Comparison of ENCODE assay signal across 10 cellular contexts in the genomic region with DNA sequence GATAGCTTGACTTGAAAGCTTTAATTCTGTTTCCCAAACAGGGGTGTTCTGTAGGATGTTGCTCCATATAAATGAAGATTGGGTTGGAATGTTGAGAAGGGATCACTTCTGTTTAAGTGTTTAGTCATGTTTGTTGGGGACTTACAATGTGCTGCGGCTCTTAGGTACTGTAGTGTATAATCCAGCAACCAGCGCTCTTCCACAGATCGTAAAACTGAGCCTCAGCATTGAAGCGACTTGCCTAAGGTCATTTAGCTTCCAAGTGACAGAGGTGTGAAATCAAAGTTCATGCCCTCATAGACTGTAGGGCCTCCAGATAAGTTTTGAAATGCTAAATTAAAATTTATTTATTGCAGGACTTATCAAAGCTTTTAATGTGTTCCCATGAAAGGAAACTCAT. TPM values are rescaled to one million over a fixed set of nuclear protein-coding genes. Genes with fewer than 3 reads are reported as not detected.
DNase-seq lines count a peak whose midpoint lies in the region; ATAC-seq and TF ChIP-seq lines count a peak whose summit lies in the region.
"Had no signal": no experiment of that assay in that cellular context is flagged by ENCODE, and none has a peak within 500 bp of the region (broad histone marks: within the 10 kb centered on the region; RNA-seq: fewer than 3 reads in every experiment).

No MANE protein-coding gene starts in this region.

- H3K9me3 ChIP-seq in PC-3 (ENCODE audit: low read length) (no peaks in the 10 kb centered on the region), fibroblast of lung (ENCODE audit: control insufficient read depth, insufficient read depth, low read depth, low read length) (no peaks in the 10 kb centered on the region), skeletal muscle tissue (ENCODE audit: control insufficient read depth in 3 of 3, low read length in 3 of 3) (no peaks in the 10 kb centered on the region), spleen (no peaks in the 10 kb centered on the region)
- H3K9me3 ChIP-seq: SJSA1, tibial nerve had no signal

- H2AFZ ChIP-seq in PC-3 (ENCODE audit: low read length) (no peak overlapping the region), fibroblast of lung (ENCODE audit: low read length) (no peak overlapping the region)

- H3K9ac ChIP-seq in PC-3 (ENCODE audit: low read length) (peak overlapping the region; percentile 93), fibroblast of lung (ENCODE audit: insufficient read depth, low read length) (no peak overlapping the region), skeletal muscle tissue (ENCODE audit: low read depth in 1 of 3, low read length in 3 of 3) (peak overlapping the region; percentile 89 to 96 (median 95))

- no peak overlapping the region for H3K27ac ChIP-seq in PC-3 (ENCODE audit: low read length)
- H3K27ac ChIP-seq in fibroblast of lung (ENCODE audit: insufficient read depth, low read length): no peak overlapping the region
- peak overlapping the region; percentile 96 for H3K27ac ChIP-seq in skeletal muscle tissue (ENCODE audit: low read depth, low read length)
- H3K27ac ChIP-seq in spleen: no peak overlapping the region
- H3K27ac ChIP-seq: SJSA1 had no signal

- H3K4me3 ChIP-seq in PC-3 (ENCODE audit: low read length) (peak overlapping the region; percentile 78), fibroblast of lung (replicated peaks in 1 of 4; ENCODE audit: control extremely low read depth in 1 of 4, insufficient read depth in 1 of 4, low read depth in 3 of 4, low read length in 4 of 4) (peak overlapping the region; percentile 87 to 96 (median 92)), skeletal muscle tissue (ENCODE audit: low read length in 3 of 3) (peak overlapping the region; percentile 88 to 94 (median 88)), spleen (peak overlapping the region in 2 of 8 donors; percentile 80 to 86)

- peaks cover 15% of the 10 kb centered on the region for H3K27me3 Mint-ChIP-seq in activated CD4-positive, alpha-beta T cell treated with anti-CD3 and anti-CD28 coated beads, Interleukin-2, amount 10 ng/mL, durations not matched to agents 7 days and 5 days
- peaks cover 9 to 23% (median 17%) of the 10 kb centered on the region in 3 donors for H3K27me3 Mint-ChIP-seq in CD14-positive monocyte (ENCODE audit: low read depth in 3 of 3)

- no peaks in the 10 kb centered on the region for H3K27me3 ChIP-seq in PC-3 (ENCODE audit: low read length)
- no peaks in the 10 kb centered on the region for H3K27me3 ChIP-seq in fibroblast of lung (ENCODE audit: control insufficient read depth, insufficient read depth, low read length)
- H3K27me3 ChIP-seq in skeletal muscle tissue (ENCODE audit: control insufficient read depth in 3 of 3, insufficient read depth in 3 of 3, low read length in 3 of 3): peaks cover 2 to 5% (median 5%) of the 10 kb centered on the region in 3 donors
- H3K27me3 ChIP-seq in spleen (replicated peaks in 1 of 7): peaks cover 0 to 25% (median 4%) of the 10 kb centered on the region in 7 donors
- H3K27me3 ChIP-seq: SJSA1 had no signal

- no peak for DNase-seq in activated CD4-positive, alpha-beta T cell treated with anti-CD3 and anti-CD28 coated beads, Interleukin-2, amount 10 ng/mL, durations not matched to agents 7 days and 5 days
- no peak for DNase-seq in activated CD4-positive, alpha-beta T cell treated with anti-CD3 and anti-CD28 coated beads for 4 hours
- DNase-seq in PC-3: peak; percentile 38
- DNase-seq in fibroblast of lung (ENCODE audit: low read depth in 2 of 2): no peak
- DNase-seq in CD14-positive monocyte (ENCODE audit: low spot score): no peak
- no peak for DNase-seq in spleen

- peak overlapping the region; percentile 82 for H3K4me2 ChIP-seq in PC-3 (ENCODE audit: low read length)
- H3K4me2 ChIP-seq in fibroblast of lung (ENCODE audit: extremely low read depth, insufficient read depth, low read length): peak overlapping the region; percentile 88

- no peak overlapping the region for H3K27ac Mint-ChIP-seq in activated CD4-positive, alpha-beta T cell treated with anti-CD3 and anti-CD28 coated beads, Interleukin-2, amount 10 ng/mL, durations not matched to agents 7 days and 5 days
- H3K27ac Mint-ChIP-seq in CD14-positive monocyte: peak overlapping the region in 2 of 7 donors; percentile 32 to 89

- TF ChIP-seq POLR2A in spleen (IDR thresholded peaks at IDR 0.05): no peak

- POLR2A ChIA-PET in activated CD4-positive, alpha-beta T cell treated with anti-CD3 and anti-CD28 coated beads, Interleukin-2, amount 10 ng/mL, durations not matched to agents 7 days and 5 days (lab: Charles Lee): no interaction called here
- POLR2A ChIA-PET in PC-3 (lab: Charles Lee; ENCODE audit: unreplicated experiment): interaction anchor here (0.7 kb wide), 1 partner anchor 1313 kb away, joined by 3 read pairs; no protein-coding TSS in a partner anchor

- ATAC-seq in PC-3 (no peak), GM21825 (IDR thresholded peaks at IDR 0.05; ENCODE audit: unreplicated experiment) (no peak)

- H3K4me1 Mint-ChIP-seq in activated CD4-positive, alpha-beta T cell treated with anti-CD3 and anti-CD28 coated beads, Interleukin-2, amount 10 ng/mL, durations not matched to agents 7 days and 5 days: peaks cover 58% of the 10 kb centered on the region
- H3K4me1 Mint-ChIP-seq in CD14-positive monocyte: peaks cover 56% of the 10 kb centered on the region

- H3K4me3 Mint-ChIP-seq in activated CD4-positive, alpha-beta T cell treated with anti-CD3 and anti-CD28 coated beads, Interleukin-2, amount 10 ng/mL, durations not matched to agents 7 days and 5 days: peak overlapping the region; percentile 97
- H3K4me3 Mint-ChIP-seq in CD14-positive monocyte: no peak overlapping the region

- H4K20me1 ChIP-seq in PC-3 (ENCODE audit: low read length): peaks cover 45% of the 10 kb centered on the region
- peaks cover 2% of the 10 kb centered on the region for H4K20me1 ChIP-seq in fibroblast of lung (ENCODE audit: control insufficient read depth, extremely low read depth, insufficient read depth, low read length)

- peaks cover 2% of the 10 kb centered on the region for H3K9me3 Mint-ChIP-seq in activated CD4-positive, alpha-beta T cell treated with anti-CD3 and anti-CD28 coated beads, Interleukin-2, amount 10 ng/mL, durations not matched to agents 7 days and 5 days
- no peaks in the 10 kb centered on the region for H3K9me3 Mint-ChIP-seq in CD14-positive monocyte

- no peaks in the 10 kb centered on the region for H3K36me3 Mint-ChIP-seq in activated CD4-positive, alpha-beta T cell treated with anti-CD3 and anti-CD28 coated beads, Interleukin-2, amount 10 ng/mL, durations not matched to agents 7 days and 5 days (ENCODE audit: low read depth)
- peaks cover 0 to under 1% of the 10 kb centered on the region in 2 donors for H3K36me3 Mint-ChIP-seq in CD14-positive monocyte

- H3K4me1 ChIP-seq in PC-3 (ENCODE audit: insufficient read depth, low read length): peaks cover 16% of the 10 kb centered on the region
- peaks cover 4% of the 10 kb centered on the region for H3K4me1 ChIP-seq in fibroblast of lung (ENCODE audit: control insufficient read depth, extremely low read depth, insufficient read depth, low read length)
- peaks cover 31 to 54% (median 51%) of the 10 kb centered on the region in 3 donors for H3K4me1 ChIP-seq in skeletal muscle tissue (ENCODE audit: control insufficient read depth in 3 of 3, insufficient read depth in 3 of 3, low read length in 3 of 3)
- H3K4me1 ChIP-seq in spleen: peaks cover 14 to 82% (median 60%) of the 10 kb centered on the region in 6 donors

- no peaks in the 10 kb centered on the region for H3K9me2 ChIP-seq in PC-3 (replicated peaks; ENCODE audit: low read length)

- no peaks in the 10 kb centered on the region for H3F3A ChIP-seq in PC-3 (ENCODE audit: low read length, unreplicated experiment)

- intact Hi-C loops in PC-3 (cut with micrococcal nuclease): loop anchor here (5.0 to 10.0 kb wide), 2 partner anchors 104 to 336 kb away; a partner anchor contains a TSS
- intact Hi-C loops in CD14-positive monocyte (cut with micrococcal nuclease): loop anchor here in 1 of 2 donors (5.0 kb wide), 2 partner anchors 104 to 284 kb away; a partner anchor contains a TSS
- intact Hi-C loops in spleen (cut with DNase I; ENCODE audit: low total_unique reads): loop anchor here (10.0 kb wide), 2 partner anchors 74 to 106 kb away; a partner anchor contains a TSS

- CTCF ChIA-PET in activated CD4-positive, alpha-beta T cell treated with anti-CD3 and anti-CD28 coated beads, Interleukin-2, amount 10 ng/mL, durations not matched to agents 7 days and 5 days (lab: Charles Lee): interaction anchor here (1.1 to 1.5 kb wide), 2 partner anchors 24 to 283 kb away, joined by 3 to 4 read pairs; a partner anchor contains a TSS
- CTCF ChIA-PET in PC-3 (lab: Charles Lee): no interaction called here

- 88 to 92% (median 90%) methylated on average over 4 of the region's 4 CpGs for WGBS in spleen, 5 donors

- H3K79me2 ChIP-seq in PC-3 (ENCODE audit: low read length) (peaks cover 67% of the 10 kb centered on the region), fibroblast of lung (ENCODE audit: control insufficient read depth, insufficient read depth, low read length) (peaks cover 64% of the 10 kb centered on the region)

- no peaks in the 10 kb centered on the region for H3K36me3 ChIP-seq in PC-3 (ENCODE audit: low read depth, low read length)
- H3K36me3 ChIP-seq in fibroblast of lung (ENCODE audit: control insufficient read depth, insufficient read depth, low read length): no peaks in the 10 kb centered on the region
- H3K36me3 ChIP-seq in skeletal muscle tissue (ENCODE audit: control insufficient read depth in 3 of 3, insufficient read depth in 3 of 3, low read length in 3 of 3): no peaks in the 10 kb centered on the region
- H3K36me3 ChIP-seq in spleen: peaks cover 0 to under 1% (median 0%) of the 10 kb centered on the region in 6 donors

- BruUV-seq in PC-3 (replicated peaks; lab: Mats Ljungman, UMichigan): no TSS peak

- TF ChIP-seq CTCF in PC-3 (conservative IDR thresholded peaks at IDR 0.05; ENCODE audit: low read depth, low read length) (no peak), fibroblast of lung (conservative IDR thresholded peaks at IDR 0.05 in 1 of 2, IDR thresholded peaks at IDR 0.05 in 1 of 2; ENCODE audit: low read depth in 1 of 2, low read length in 2 of 2) (no peak), CD14-positive monocyte (IDR thresholded peaks at IDR 0.05) (no peak), spleen (IDR thresholded peaks at IDR 0.05 in 8 of 11, conservative IDR thresholded peaks at IDR 0.05 in 3 of 11) (no peak)

RNA-seq across cellular contexts. Expression of a gene that starts 1.8 kb away (rescaled TPM):
- total RNA-seq in activated CD4-positive, alpha-beta T cell treated with anti-CD3 and anti-CD28 coated beads, Interleukin-2, amount 10 ng/mL, durations not matched to agents 7 days and 5 days: 10 to 100 TPM; 20.8 to 20.9 TPM
- total RNA-seq in PC-3 (2014; rRNA removed): 41.6 and 45.8 TPM in 2 replicates
- total RNA-seq in fibroblast of lung: 28.8 and 37.7 TPM in 2 replicates
- polyA plus RNA-seq in fibroblast of lung: 36.6 and 48.1 TPM in 2 replicates
- polyA plus RNA-seq in fibroblast of lung (2012): 26.7 and 31.7 TPM in 2 replicates
- 25.1 and 46.9 TPM in 2 replicates for polyA minus RNA-seq in fibroblast of lung (ENCODE audit: low replicate concordance)
- total RNA-seq in skeletal muscle tissue: 26.6 TPM
- 10 to 100 TPM; 29.6 to 30.9 TPM for polyA plus RNA-seq in CD14-positive monocyte
- total RNA-seq in spleen: 10 to 100 TPM; 17.8 to 27.4 (median 21.3) TPM
- 10 to 100 TPM; 11.1 to 14.2 (median 13.2) TPM for polyA plus RNA-seq in spleen

RNA-seq across cellular contexts. Expression of a gene that starts 13.4 kb away (rescaled TPM):
- total RNA-seq in activated CD4-positive, alpha-beta T cell treated with anti-CD3 and anti-CD28 coated beads, Interleukin-2, amount 10 ng/mL, durations not matched to agents 7 days and 5 days: not detected
- total RNA-seq in PC-3 (2014; rRNA removed) (6.6 and 7.9 TPM in 2 replicates), fibroblast of lung (not detected in 2 replicates), skeletal muscle tissue (not detected), spleen (not detected)
- polyA plus RNA-seq in fibroblast of lung (not detected in 2 replicates), CD14-positive monocyte (not detected), spleen (not detected)
- not detected in 2 replicates for polyA plus RNA-seq in fibroblast of lung (2012)
- not detected in 2 replicates for polyA minus RNA-seq in fibroblast of lung (ENCODE audit: low replicate concordance)
- total RNA-seq: SJSA1, tibial nerve had no signal
